Comparison of ENCODE assay signal across 7 cellular contexts in genomic region chr10:73965890-73966768, GRCh38. TPM values are rescaled to one million over a fixed set of nuclear protein-coding genes. Genes with fewer than 3 reads are reported as not detected.
DNase-seq lines count a peak whose midpoint lies in the region; ATAC-seq and TF ChIP-seq lines count a peak whose summit lies in the region.

No MANE protein-coding gene starts in this region.

- TF ChIP-seq POLR2A in adrenal gland (IDR thresholded peaks at IDR 0.05) = no peak

- peak overlapping the region; percentile 94 for H3K27ac Mint-ChIP-seq in progenitor cell of endocrine pancreas
- no peak overlapping the region for H3K27ac Mint-ChIP-seq in naive thymus-derived CD4-positive, alpha-beta T cell

- peaks cover 7% of the 10 kb centered on the region for H3K4me1 Mint-ChIP-seq in progenitor cell of endocrine pancreas (ENCODE audit: low read depth)
- H3K4me1 Mint-ChIP-seq in naive thymus-derived CD4-positive, alpha-beta T cell = peaks cover 0 to 10% (median 8%) of the 10 kb centered on the region in 7 donors

- intact Hi-C loops in adrenal gland (cut with DNase I) = no loop called here
- intact Hi-C loops in heart right ventricle (cut with DNase I) = loop anchor here in 2 of 10 donors (5.0 to 10.0 kb wide), 2 partner anchors 116 to 119 kb away; no protein-coding TSS in a partner anchor
- intact Hi-C loops in naive thymus-derived CD4-positive, alpha-beta T cell (cut with micrococcal nuclease) = no loop called here

- H3K9me3 ChIP-seq in HUES64 (ENCODE audit: insufficient read depth, low read depth, low read length) = no peaks in the 10 kb centered on the region
- H3K9me3 ChIP-seq in adrenal gland (replicated peaks in 1 of 3) = no peaks in the 10 kb centered on the region
- no peaks in the 10 kb centered on the region for H3K9me3 ChIP-seq in heart right ventricle
- H3K9me3 ChIP-seq in naive thymus-derived CD4-positive, alpha-beta T cell (ENCODE audit: control insufficient read depth in 2 of 3, low read length in 3 of 3) = no peaks in the 10 kb centered on the region

- CTCF ChIA-PET in naive thymus-derived CD4-positive, alpha-beta T cell (lab: Charles Lee) = interaction anchor here (1.0 to 1.4 kb wide), 2 partner anchors 10 to 189 kb away, joined by 3 to 5 read pairs; no protein-coding TSS in a partner anchor

- POLR2A ChIA-PET in naive thymus-derived CD4-positive, alpha-beta T cell (lab: Charles Lee) = interaction anchor here (0.6 to 1.2 kb wide), 2 partner anchors 9 to 79 kb away, joined by 3 read pairs; no protein-coding TSS in a partner anchor

- DNase-seq in adrenal gland = peak; percentile 34 to 84 (median 66)
- peak; percentile 73 to 86 for DNase-seq in heart right ventricle
- no peak for DNase-seq in progenitor cell of endocrine pancreas (ENCODE audit: low spot score, unreplicated experiment)
- DNase-seq in naive thymus-derived CD4-positive, alpha-beta T cell = no peak
- DNase-seq in stimulated activated CD4-positive, alpha-beta T cell treated with anti-CD3 and anti-CD28 coated beads, Interleukin-2, amount 100 ng/mL, for 24 hours = no peak

- ATAC-seq in heart right ventricle (peak; percentile 92 to 96 (median 94)), GM21737 (IDR thresholded peaks at IDR 0.05; ENCODE audit: unreplicated experiment) (no peak)
- ATAC-seq in naive thymus-derived CD4-positive, alpha-beta T cell = no peak

- H3K4me3 Mint-ChIP-seq in progenitor cell of endocrine pancreas (ENCODE audit: low read depth) = no peak overlapping the region
- no peak overlapping the region for H3K4me3 Mint-ChIP-seq in naive thymus-derived CD4-positive, alpha-beta T cell

- H3K27ac ChIP-seq in HUES64 (ENCODE audit: low read depth, low read length) = peak overlapping the region; percentile 99
- H3K27ac ChIP-seq in adrenal gland = peak overlapping the region in 4 of 5 donors; percentile 26 to 88 (median 56)
- H3K27ac ChIP-seq in heart right ventricle = peak overlapping the region; percentile 26 to 91 (median 90)
- no peak overlapping the region for H3K27ac ChIP-seq in naive thymus-derived CD4-positive, alpha-beta T cell (ENCODE audit: low read depth, low read length)

- no peaks in the 10 kb centered on the region for H3K9me3 Mint-ChIP-seq in progenitor cell of endocrine pancreas (ENCODE audit: low read depth)
- H3K9me3 Mint-ChIP-seq in naive thymus-derived CD4-positive, alpha-beta T cell = no peaks in the 10 kb centered on the region

- under 1% methylated on average over 16 of the region's 16 CpGs for WGBS in HUES64
- WGBS in adrenal gland, 4 donors = 34 to 48% (median 41%) methylated on average over 15 to 16 of the region's 16 CpGs
- WGBS in heart right ventricle, 2 donors = 11 to 21% methylated on average over 16 of the region's 16 CpGs

- no peaks in the 10 kb centered on the region for H3K27me3 Mint-ChIP-seq in progenitor cell of endocrine pancreas
- H3K27me3 Mint-ChIP-seq in naive thymus-derived CD4-positive, alpha-beta T cell = peaks cover 0 to 18% (median 0%) of the 10 kb centered on the region in 5 donors

- peak overlapping the region; percentile 35 for H3K4me3 ChIP-seq in HUES64 (ENCODE audit: low read length)
- H3K4me3 ChIP-seq in adrenal gland = peak overlapping the region in 1 of 4 donors; percentile 21
- H3K4me3 ChIP-seq in heart right ventricle = peak overlapping the region in 7 of 10 donors; percentile 2 to 30 (median 12)
- no peak overlapping the region for H3K4me3 ChIP-seq in naive thymus-derived CD4-positive, alpha-beta T cell (ENCODE audit: low read length)

- peak overlapping the region; percentile 89 for H3K9ac ChIP-seq in HUES64 (ENCODE audit: low read depth, low read length)

- H3K36me3 ChIP-seq in HUES64 (ENCODE audit: insufficient read depth, low read length) (no peaks in the 10 kb centered on the region), adrenal gland (replicated peaks in 1 of 2) (no peaks in the 10 kb centered on the region), heart right ventricle (no peaks in the 10 kb centered on the region)
- H3K36me3 ChIP-seq in naive thymus-derived CD4-positive, alpha-beta T cell (ENCODE audit: control insufficient read depth in 2 of 3, insufficient read depth in 3 of 3, low read length in 3 of 3) = no peaks in the 10 kb centered on the region

- H3K4me1 ChIP-seq in HUES64 (ENCODE audit: insufficient read depth, low read length) = peaks cover 43% of the 10 kb centered on the region
- peaks cover 0 to 9% of the 10 kb centered on the region in 2 donors for H3K4me1 ChIP-seq in adrenal gland (replicated peaks in 1 of 2)
- peaks cover 3 to 37% (median 31%) of the 10 kb centered on the region in 9 donors for H3K4me1 ChIP-seq in heart right ventricle
- peaks cover 0 to 9% of the 10 kb centered on the region in 2 donors for H3K4me1 ChIP-seq in naive thymus-derived CD4-positive, alpha-beta T cell (ENCODE audit: control insufficient read depth in 2 of 2, insufficient read depth in 2 of 2, low read length in 2 of 2)

- H3K27me3 ChIP-seq in HUES64 (ENCODE audit: insufficient read depth, low read length) (no peaks in the 10 kb centered on the region), adrenal gland (no peaks in the 10 kb centered on the region), heart right ventricle (no peaks in the 10 kb centered on the region)
- no peaks in the 10 kb centered on the region for H3K27me3 ChIP-seq in naive thymus-derived CD4-positive, alpha-beta T cell (ENCODE audit: control insufficient read depth in 2 of 2, insufficient read depth in 2 of 2, low read length in 2 of 2)

- TF ChIP-seq CTCF in adrenal gland (IDR thresholded peaks at IDR 0.05) = no peak
- TF ChIP-seq CTCF in heart right ventricle (IDR thresholded peaks at IDR 0.05) = no peak
- TF ChIP-seq CTCF in progenitor cell of endocrine pancreas (IDR thresholded peaks at IDR 0.05; ENCODE audit: unreplicated experiment) = no peak

- H3K36me3 Mint-ChIP-seq in progenitor cell of endocrine pancreas (ENCODE audit: insufficient read depth) = no peaks in the 10 kb centered on the region
- no peaks in the 10 kb centered on the region for H3K36me3 Mint-ChIP-seq in naive thymus-derived CD4-positive, alpha-beta T cell

RNA-seq across cellular contexts. Expression of gene VCL, which starts 31.8 kb away (rescaled TPM):
- 144 TPM for polyA plus RNA-seq in HUES64 (2013, experiment 1 of 2)
- 145 TPM for polyA plus RNA-seq in HUES64 (2013, experiment 2 of 2)
- total RNA-seq in adrenal gland (10 to 100 TPM; 30.6 to 90.7 (median 46.5) TPM), heart right ventricle (100 to 1,000 TPM; 210 to 369 (median 251) TPM), progenitor cell of endocrine pancreas (107 and 116 TPM in 2 replicates)
- polyA plus RNA-seq in adrenal gland (10 to 100 TPM; 14.3 to 36.4 (median 16.7) TPM), heart right ventricle (100 to 1,000 TPM; 117 to 190 TPM)
- total RNA-seq in naive thymus-derived CD4-positive, alpha-beta T cell = 10 to 100 TPM in 4 of 5 experiments, 1 to 10 TPM in 1; 9.0 to 67.7 (median 21.6) TPM
- 10 to 100 TPM; 12.5 to 16.5 TPM for polyA plus RNA-seq in naive thymus-derived CD4-positive, alpha-beta T cell

RNA-seq across cellular contexts. Expression of gene PLAU, which starts 55.2 kb away (rescaled TPM):
- 12.1 TPM for polyA plus RNA-seq in HUES64 (2013, experiment 1 of 2)
- 16.0 TPM for polyA plus RNA-seq in HUES64 (2013, experiment 2 of 2)
- total RNA-seq in adrenal gland = 10 to 100 TPM in 2 of 8 donors, 1 to 10 TPM in 6; 2.2 to 10.6 (median 7.5) TPM
- polyA plus RNA-seq in adrenal gland = 10 to 100 TPM in 1 of 3 donors, 1 to 10 TPM in 2; 2.6 to 19.4 (median 3.7) TPM
- 10 to 100 TPM in 2 of 10 donors, 1 to 10 TPM in 8; 4.4 to 44.3 (median 9.1) TPM for total RNA-seq in heart right ventricle
- 10 to 100 TPM in 1 of 2 donors, 1 to 10 TPM in 1; 5.6 to 10.4 TPM for polyA plus RNA-seq in heart right ventricle
- total RNA-seq in progenitor cell of endocrine pancreas = 0.38 and 0.93 TPM in 2 replicates
- total RNA-seq in naive thymus-derived CD4-positive, alpha-beta T cell = under 1 TPM; 0.42 to 0.97 (median 0.78) TPM
- not detected for polyA plus RNA-seq in naive thymus-derived CD4-positive, alpha-beta T cell

Comparison
In these comparisons a context has a peak if more than half of its experiments do, and no peak if none do; other contexts are left out.
1. DNase-seq: peak in adrenal gland (7 of 7) and heart right ventricle (2 of 2); none in progenitor cell of endocrine pancreas (single experiment), naive thymus-derived CD4-positive, alpha-beta T cell (0 of 9) and stimulated activated CD4-positive, alpha-beta T cell treated with anti-CD3 and anti-CD28 coated beads, Interleukin-2, amount 100 ng/mL, for 24 hours (0 of 2).
2. ATAC-seq: peak in heart right ventricle (8 of 8); none in GM21737 (single experiment) and naive thymus-derived CD4-positive, alpha-beta T cell (single experiment).